Comparison of ENCODE assay signal across 26 cellular contexts in the genomic region with DNA sequence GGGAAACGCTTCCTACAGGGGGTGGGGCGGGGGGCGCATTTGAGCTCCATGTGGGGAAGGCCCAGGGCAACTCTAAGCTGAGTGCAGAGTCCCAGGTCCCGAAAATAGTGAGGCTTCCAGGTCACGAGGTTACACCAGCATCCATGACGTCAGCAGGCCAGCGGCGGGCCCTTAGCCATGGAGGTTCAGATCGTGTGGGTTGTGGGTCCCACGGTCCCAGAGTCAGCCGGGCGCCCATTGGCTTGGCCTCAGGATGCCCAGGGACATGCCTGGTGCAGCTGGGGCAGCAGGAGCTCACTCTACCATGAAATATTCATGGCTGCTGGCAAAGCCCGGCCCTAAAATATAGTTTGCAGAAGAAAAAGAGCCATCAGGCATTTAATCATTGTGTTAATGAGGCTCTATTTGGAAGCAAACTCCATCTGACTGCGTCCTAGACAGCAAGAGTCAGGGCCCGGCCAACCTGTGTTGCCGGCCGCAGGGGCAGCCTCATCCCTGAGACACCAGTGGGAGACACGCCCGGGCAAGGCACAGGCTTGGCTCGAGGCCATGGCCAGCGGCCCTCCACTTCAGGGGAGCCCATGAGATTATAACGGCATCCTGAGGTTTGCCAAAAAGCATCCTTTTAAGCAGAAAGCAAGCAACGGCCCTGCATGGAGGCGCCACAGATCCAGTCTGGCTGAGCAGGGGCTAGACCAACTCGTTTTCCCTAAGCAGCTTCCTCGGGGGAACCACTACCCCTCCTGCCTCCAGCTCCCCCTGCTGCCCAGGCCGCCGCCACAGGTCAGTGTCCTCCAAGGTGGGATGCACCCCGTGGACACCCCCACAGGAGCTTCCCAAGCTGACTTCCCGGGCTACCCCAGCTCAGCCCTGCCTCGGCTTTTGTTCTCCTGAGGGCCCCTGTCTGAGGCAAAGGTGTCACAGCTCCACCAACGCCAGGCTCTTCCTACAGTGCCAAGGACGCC.
DNase-seq lines count a peak whose midpoint lies in the region; ATAC-seq and TF ChIP-seq lines count a peak whose summit lies in the region.
"Had no signal": no experiment of that assay in that cellular context is flagged by ENCODE, and none has a peak within 500 bp of the region (broad histone marks: within the 10 kb centered on the region; RNA-seq: fewer than 3 reads in every experiment).

No MANE protein-coding gene starts in this region.

- H2AK5ac ChIP-seq in H9 (ENCODE audit: insufficient read length, low read length), result no peak overlapping the region

- no peak overlapping the region for H2BK5ac ChIP-seq in H9 (ENCODE audit: insufficient read length, low read length)

- H3K4ac ChIP-seq in H9 (ENCODE audit: low read depth, low read length), result no peak overlapping the region

- no peak overlapping the region for H2BK120ac ChIP-seq in H9 (ENCODE audit: low read depth, low read length, poor library complexity, severe bottlenecking)

- H3K4me1 Mint-ChIP-seq in H9, result peaks cover 38 to 39% of the 10 kb centered on the region in 2 experiments
- no peaks in the 10 kb centered on the region for H3K4me1 Mint-ChIP-seq in natural killer cell
- H3K4me1 Mint-ChIP-seq: activated naive CD4-positive, alpha-beta T cell treated with anti-CD3 and anti-CD28 coated beads, Interleukin-2, amount 10 ng/mL, durations not matched to agents 7 days and 5 days; naive thymus-derived CD8-positive, alpha-beta T cell had no signal

- H2BK20ac ChIP-seq in H9 (ENCODE audit: low read depth, low read length, poor library complexity, severe bottlenecking), result no peak overlapping the region

- H2BK12ac ChIP-seq in H9 (ENCODE audit: insufficient read length, low read depth, low read length), result no peak overlapping the region

- H4K8ac ChIP-seq in H9 (replicated peaks; ENCODE audit: insufficient read length, low read depth, low read length), result no peak overlapping the region

- ATAC-seq in foreskin keratinocyte (peak; percentile 24), natural killer cell (no peak), HG02798 (IDR thresholded peaks at IDR 0.05; ENCODE audit: poor library complexity, unreplicated experiment) (no peak)
- ATAC-seq: gastrocnemius medialis; naive thymus-derived CD8-positive, alpha-beta T cell; psoas muscle had no signal

- H3K23me2 ChIP-seq in H9 (ENCODE audit: insufficient read length, low read depth, low read length, poor library complexity, severe bottlenecking), result no peaks in the 10 kb centered on the region

- no peak overlapping the region for H4K91ac ChIP-seq in H9 (ENCODE audit: insufficient read length, low read depth, low read length)

- H3K79me1 ChIP-seq in H9 (ENCODE audit: insufficient read depth, low read depth, low read length, poor library complexity, severe bottlenecking), result no peaks in the 10 kb centered on the region

- H3K18ac ChIP-seq in H9 (ENCODE audit: insufficient read length, low read depth, low read length), result no peak overlapping the region

- no peak overlapping the region for H2BK15ac ChIP-seq in H9 (ENCODE audit: low read depth, low read length)

- DNase-seq in DMS79 (lab: John Stamatoyannopoulos, UW) (peak; percentile 89), H9 (peak; percentile 44), NCI-H69 (lab: John Stamatoyannopoulos, UW) (peak; percentile 88), foreskin keratinocyte (peak; percentile 15 to 23), natural killer cell (no peak), islet precursor cell (no peak)
- DNase-seq: activated CD4-positive, alpha-beta T cell treated with anti-CD3 and anti-CD28 coated beads, Interleukin-2, amount 50 U/mL, for 48 hours; activated CD4-positive, CD25-positive, alpha-beta regulatory T cell treated with anti-CD3 and anti-CD28 coated beads, Interleukin-2, amount 50 U/mL, for 72 hours; activated naive CD4-positive, alpha-beta T cell treated with anti-CD3 and anti-CD28 coated beads, Interleukin-2, amount 10 ng/mL, durations not matched to agents 7 days and 5 days; adrenal gland; DND-41; gastrocnemius medialis; HFFc6; naive thymus-derived CD8-positive, alpha-beta T cell; NCI-H510A treated with DMSO at 0.1 percent for 48 hours; occipital lobe; PC-9; psoas muscle; SHP77 treated with DMSO at 0.1 percent for 48 hours; sigmoid colon; stimulated activated CD4-positive, alpha-beta T cell treated with anti-CD3 and anti-CD28 coated beads, Interleukin-4, amount 100 ng/mL, for 1 hour; T-helper 2 cell had no signal

- H3K14ac ChIP-seq in H9 (ENCODE audit: insufficient read depth, low read length), result peak overlapping the region; percentile 2; the same call in 1 of the 2 replicates

- H3K23ac ChIP-seq in H9 (ENCODE audit: insufficient read length, low read depth, low read length), result no peak overlapping the region

- H3T11ph ChIP-seq in H9 (ENCODE audit: low read length), result no peak overlapping the region

- H3K27ac ChIP-seq in H9 (ENCODE audit: insufficient read length, low read depth, low read length) (no peak overlapping the region), foreskin keratinocyte (no peak overlapping the region)
- H3K27ac ChIP-seq: adrenal gland; BLaER1 treated with 17β-estradiol and CSF1 and Interleukin-3, amounts not matched to agents 10 nM and 100 nM; gastrocnemius medialis; PC-9; psoas muscle; sigmoid colon; tibial nerve had no signal

- no peak overlapping the region for H3K56ac ChIP-seq in H9 (ENCODE audit: insufficient read length, low read depth, low read length)

- H3K9ac ChIP-seq in H9 (ENCODE audit: extremely low read depth, insufficient read length, low read length), result no peak overlapping the region
- H3K9ac ChIP-seq: BLaER1 treated with 17β-estradiol and CSF1 and Interleukin-3, amounts not matched to agents 10 nM and 100 nM had no signal

- H3K27me3 Mint-ChIP-seq in H9 (ENCODE audit: low read depth) (peaks cover 2% of the 10 kb centered on the region; the same call in 1 of the 2 replicates), natural killer cell (ENCODE audit: low read depth in 2 of 2) (no peaks in the 10 kb centered on the region)
- H3K27me3 Mint-ChIP-seq: activated naive CD4-positive, alpha-beta T cell treated with anti-CD3 and anti-CD28 coated beads, Interleukin-2, amount 10 ng/mL, durations not matched to agents 7 days and 5 days had no signal

- no peaks in the 10 kb centered on the region for H3K27me3 ChIP-seq in H9 (ENCODE audit: insufficient read depth, low read length)
- no peaks in the 10 kb centered on the region for H3K27me3 ChIP-seq in foreskin keratinocyte
- H3K27me3 ChIP-seq: adrenal gland; BLaER1 treated with 17β-estradiol and CSF1 and Interleukin-3, amounts not matched to agents 10 nM and 100 nM had no signal

- peaks cover 3% of the 10 kb centered on the region for H3K4me1 ChIP-seq in H9 (ENCODE audit: insufficient read depth, low read length)
- H3K4me1 ChIP-seq in foreskin keratinocyte, result no peaks in the 10 kb centered on the region
- H3K4me1 ChIP-seq: adrenal gland, gastrocnemius medialis, psoas muscle, sigmoid colon, tibial nerve had no signal

- H3K4me2 ChIP-seq in H9 (ENCODE audit: insufficient read depth, insufficient read length, low read length), result no peak overlapping the region
- H3K4me2 ChIP-seq: PC-9 had no signal

- no peaks in the 10 kb centered on the region for H4K20me1 ChIP-seq in H9 (ENCODE audit: control insufficient read depth, insufficient read depth, insufficient read length)

- H3K4me3 Mint-ChIP-seq in H9, result no peak overlapping the region
- H3K4me3 Mint-ChIP-seq in natural killer cell, result no peak overlapping the region
- H3K4me3 Mint-ChIP-seq: activated naive CD4-positive, alpha-beta T cell treated with anti-CD3 and anti-CD28 coated beads, Interleukin-2, amount 10 ng/mL, durations not matched to agents 7 days and 5 days; activated T-helper 1 cell treated with anti-CD3 and anti-CD28 coated beads, Interleukin-12 subunit alpha, Interleukin-12 subunit beta, Interleukin-2, Interleukin-4 antibody, amounts not matched to agents 30 ng/mL and 10 ng/mL and 1 ng/mL, durations not matched to agents 14 hours and 24 hours and 36 hours; HFFc6; naive thymus-derived CD8-positive, alpha-beta T cell had no signal

- no peaks in the 10 kb centered on the region for H3K79me2 ChIP-seq in H9 (ENCODE audit: insufficient read depth, low read length)

- H3K9me3 Mint-ChIP-seq in H9 (peaks cover 0 to 5% of the 10 kb centered on the region in 2 experiments; a peak in 3 of 5 replicates), natural killer cell (no peaks in the 10 kb centered on the region)
- H3K9me3 Mint-ChIP-seq: activated naive CD4-positive, alpha-beta T cell treated with anti-CD3 and anti-CD28 coated beads, Interleukin-2, amount 10 ng/mL, durations not matched to agents 7 days and 5 days; activated T-helper 1 cell treated with anti-CD3 and anti-CD28 coated beads, Interleukin-12 subunit alpha, Interleukin-12 subunit beta, Interleukin-2, Interleukin-4 antibody, amounts not matched to agents 30 ng/mL and 10 ng/mL and 1 ng/mL, durations not matched to agents 14 hours and 24 hours and 36 hours; naive thymus-derived CD8-positive, alpha-beta T cell had no signal

- H3K27ac Mint-ChIP-seq in H9 (0 out of 7 replicates have a peak overlapping the region, but pooled peaks of 1 of the 3 experiments have one; percentile 17), natural killer cell (no peak overlapping the region)
- H3K27ac Mint-ChIP-seq: activated naive CD4-positive, alpha-beta T cell treated with anti-CD3 and anti-CD28 coated beads, Interleukin-2, amount 10 ng/mL, durations not matched to agents 7 days and 5 days; activated T-helper 1 cell treated with anti-CD3 and anti-CD28 coated beads, Interleukin-12 subunit alpha, Interleukin-12 subunit beta, Interleukin-2, Interleukin-4 antibody, amounts not matched to agents 30 ng/mL and 10 ng/mL and 1 ng/mL, durations not matched to agents 14 hours and 24 hours and 36 hours; HFFc6 had no signal

- WGBS in H9 (ENCODE audit: extremely low coverage, insufficient read length, low lambda C conversion rate), result no CpG with 5 or more reads among the region's 33 CpGs

- H4K5ac ChIP-seq in H9 (ENCODE audit: insufficient read length, low read depth, low read length), result no peak overlapping the region

- intact Hi-C loops in natural killer cell (cut with micrococcal nuclease), result no loop called here

- H2AFZ ChIP-seq in H9 (ENCODE audit: low read length), result no peak overlapping the region
- H2AFZ ChIP-seq: PC-9 had no signal

- no peak for TF ChIP-seq CTCF in H9 (conservative IDR thresholded peaks at IDR 0.05)
- no peak for TF ChIP-seq CTCF in foreskin keratinocyte (conservative IDR thresholded peaks at IDR 0.05)
- TF ChIP-seq CTCF in natural killer cell (IDR thresholded peaks at IDR 0.05), result no peak

- peaks cover 0 to 5% (median 4%) of the 10 kb centered on the region in 3 experiments; a peak in 4 of 7 replicates for H3K36me3 Mint-ChIP-seq in H9 (ENCODE audit: insufficient read depth in 1 of 3, low read depth in 3 of 3)
- no peaks in the 10 kb centered on the region for H3K36me3 Mint-ChIP-seq in natural killer cell
- H3K36me3 Mint-ChIP-seq: activated naive CD4-positive, alpha-beta T cell treated with anti-CD3 and anti-CD28 coated beads, Interleukin-2, amount 10 ng/mL, durations not matched to agents 7 days and 5 days; naive thymus-derived CD8-positive, alpha-beta T cell had no signal

- H3K9me3 ChIP-seq in H9 (ENCODE audit: control insufficient read depth, low read depth, low read length), result no peaks in the 10 kb centered on the region
- H3K9me3 ChIP-seq: adrenal gland; BLaER1 treated with 17β-estradiol and CSF1 and Interleukin-3, amounts not matched to agents 10 nM and 100 nM; gastrocnemius medialis; psoas muscle; sigmoid colon; tibial nerve had no signal

Comparison
In these comparisons a context has a peak if more than half of its experiments do, and no peak if none do; other contexts are left out.
1. DNase-seq: peak in DMS79 (single experiment), H9 (single experiment), NCI-H69 (single experiment) and foreskin keratinocyte (2 of 2); none in natural killer cell (single experiment) and islet precursor cell (single experiment).